Comparison of ENCODE assay signal across 9 cellular contexts in genomic region chr22:37077802-37078448, GRCh38. TPM values are rescaled to one million over a fixed set of nuclear protein-coding genes. Genes with fewer than 3 reads are reported as not detected.
DNase-seq lines count a peak whose midpoint lies in the region; ATAC-seq and TF ChIP-seq lines count a peak whose summit lies in the region.
"Had no signal": no experiment of that assay in that cellular context is flagged by ENCODE, and none has a peak within 500 bp of the region (broad histone marks: within the 10 kb centered on the region; RNA-seq: fewer than 3 reads in every experiment).

No MANE protein-coding gene starts in this region.

- H3K9me2 ChIP-seq in GM23338 (ENCODE audit: insufficient read depth): no peaks in the 10 kb centered on the region

- H3K4me2 ChIP-seq in GM23338: no peak overlapping the region

- H3K27ac ChIP-seq in GM23338 (ENCODE audit: low read depth): no peak overlapping the region

- CTCF ChIA-PET in T-cell (lab: Charles Lee): interaction anchor here in 1 of 2 donors (0.8 to 2.6 kb wide), 2 partner anchors 45 to 73 kb away, joined by 4 to 62 read pairs; no protein-coding TSS in a partner anchor

- DNase-seq in AG20443 (ENCODE audit: low spot score) (peak; percentile 87), GM23338 (ENCODE audit: low spot score) (peak; percentile 79), T-cell (peak; percentile 47 to 89 (median 79)), left ventricle myocardium superior (peak; percentile 71)
- peak; percentile 81 to 97 for DNase-seq in activated naive CD4-positive, alpha-beta T cell treated with anti-CD3 and anti-CD28 coated beads, Interleukin-2, amount 50 U/mL, for 72 hours (ENCODE audit: low spot score in 2 of 2)
- DNase-seq in stimulated activated CD4-positive, alpha-beta T cell treated with anti-CD3 and anti-CD28 coated beads, Interleukin-12 subunit alpha, Interleukin-12 subunit beta, amount 100 ng/mL, for 48 hours (ENCODE audit: low read depth in 2 of 3, low spot score in 1 of 3): peak; percentile 74 to 93 (median 83)

- H4K20me1 ChIP-seq in GM23338 (replicated peaks; ENCODE audit: insufficient read depth): no peaks in the 10 kb centered on the region

- H3K27ac Mint-ChIP-seq in GM23338 (no peak overlapping the region), T-cell (peak overlapping the region; percentile 89 to 96)
- H3K27ac Mint-ChIP-seq in activated naive CD4-positive, alpha-beta T cell treated with anti-CD3 and anti-CD28 coated beads, Interleukin-2, amount 50 U/mL, for 72 hours: peak overlapping the region; percentile 86 to 96

- no peaks in the 10 kb centered on the region for H3K36me3 ChIP-seq in GM23338 (ENCODE audit: insufficient read depth)

- H3F3A ChIP-seq in GM23338 (replicated peaks; ENCODE audit: low read depth): 0 out of 2 replicates have a peak, but pooled peaks cover 3% of the 10 kb centered on the region

- intact Hi-C loops in left ventricle myocardium superior (cut with micrococcal nuclease): no loop called here

- H3K9me3 Mint-ChIP-seq in GM23338 (no peaks in the 10 kb centered on the region), T-cell (no peaks in the 10 kb centered on the region)
- no peaks in the 10 kb centered on the region for H3K9me3 Mint-ChIP-seq in activated naive CD4-positive, alpha-beta T cell treated with anti-CD3 and anti-CD28 coated beads, Interleukin-2, amount 50 U/mL, for 72 hours

- no peak overlapping the region for H3K4me3 ChIP-seq in GM23338

- H3K36me3 Mint-ChIP-seq in GM23338 (ENCODE audit: low read depth) (no peaks in the 10 kb centered on the region), T-cell (no peaks in the 10 kb centered on the region)
- H3K36me3 Mint-ChIP-seq in activated naive CD4-positive, alpha-beta T cell treated with anti-CD3 and anti-CD28 coated beads, Interleukin-2, amount 50 U/mL, for 72 hours: no peaks in the 10 kb centered on the region

- peaks cover 3% of the 10 kb centered on the region; the same call in 1 of the 2 replicates for H3K4me1 ChIP-seq in GM23338 (ENCODE audit: insufficient read depth)

- POLR2A ChIA-PET in T-cell (lab: Charles Lee): interaction anchor here in 1 of 2 donors (0.5 kb wide), 1 partner anchor 569 kb away, joined by 3 read pairs; no protein-coding TSS in a partner anchor

- H3K4me3 Mint-ChIP-seq in GM23338: no peak overlapping the region
- H3K4me3 Mint-ChIP-seq in T-cell: peak overlapping the region in 2 of 3 donors; percentile 18 to 70

- H3K27me3 Mint-ChIP-seq in GM23338 (ENCODE audit: insufficient read depth, low read depth, poor library complexity) (peaks cover 38% of the 10 kb centered on the region), T-cell (peaks cover 3 to 10% of the 10 kb centered on the region in 2 donors)

- peaks cover 27% of the 10 kb centered on the region; the same call in 1 of the 2 replicates for H3K27me3 ChIP-seq in GM23338 (ENCODE audit: insufficient read depth)

- peak overlapping the region; percentile 35; the same call in 1 of the 2 replicates for H2AFZ ChIP-seq in GM23338

- ATAC-seq in GM23338: peak; percentile 90
- ATAC-seq in T-cell (replicated peaks in 1 of 4): peak in 3 of 4 experiments; percentile 21 to 57 (median 37)
- peak; percentile 25 to 65 for ATAC-seq in activated naive CD4-positive, alpha-beta T cell treated with anti-CD3 and anti-CD28 coated beads, Interleukin-2, amount 50 U/mL, for 72 hours
- ATAC-seq in left ventricle myocardium superior: peak; percentile 53
- ATAC-seq in HG03095 (IDR thresholded peaks at IDR 0.05; ENCODE audit: unreplicated experiment): no peak
- no peak for ATAC-seq in GM19397 (IDR thresholded peaks at IDR 0.05; ENCODE audit: unreplicated experiment)

- TF ChIP-seq CTCF in GM23338 (conservative IDR thresholded peaks at IDR 0.05; ENCODE audit: low read depth in 2 of 2): peak; percentile 91 to 98

- H3K4me1 Mint-ChIP-seq in GM23338: peaks cover 4% of the 10 kb centered on the region
- peaks cover 37 to 50% (median 50%) of the 10 kb centered on the region in 3 donors for H3K4me1 Mint-ChIP-seq in T-cell

- no peaks in the 10 kb centered on the region for H3K79me2 ChIP-seq in GM23338 (replicated peaks; ENCODE audit: insufficient read depth)

TF ChIP-seq in GM23338, 12 proteins besides CTCF, POLR2A, EP300 and RAD21:
- TF ChIP-seq EZH2 (IDR thresholded peaks at IDR 0.05; ENCODE audit: low read depth, unreplicated experiment) (no peak), EZH2phosphoT487 (IDR thresholded peaks at IDR 0.05; ENCODE audit: unreplicated experiment) (no peak), NANOG (IDR thresholded peaks at IDR 0.05; ENCODE audit: borderline replicate concordance) (no peak)

RNA-seq across cellular contexts. Expression of gene KCTD17, which starts 26.4 kb away (rescaled TPM):
- 26.9 and 35.0 TPM in 2 replicates for total RNA-seq in GM23338 (2014; rRNA removed; shearing (Covaris generic))
- 21.2 and 25.1 TPM in 2 replicates for polyA plus RNA-seq in GM23338 (2016; fragmentation: Nextera tagmentation; extraction: Ambion mirVana)
- total RNA-seq in T-cell (10 to 100 TPM; 24.0 to 36.2 (median 35.1) TPM), left ventricle myocardium superior (9.8 TPM)
- 10 to 100 TPM; 20.0 to 35.7 TPM for total RNA-seq in activated naive CD4-positive, alpha-beta T cell treated with anti-CD3 and anti-CD28 coated beads, Interleukin-2, amount 50 U/mL, for 72 hours

RNA-seq across cellular contexts. Expression of gene TMPRSS6, which starts 31.6 kb away (rescaled TPM):
- total RNA-seq in GM23338 (2014; rRNA removed; shearing (Covaris generic)): not detected in 2 replicates
- 0.07 and 0.13 TPM in 2 replicates for polyA plus RNA-seq in GM23338 (2016; fragmentation: Nextera tagmentation; extraction: Ambion mirVana)
- 1 to 10 TPM in 3 of 5 donors, under 1 TPM in 2; 0.40 to 1.3 (median 1.1) TPM for total RNA-seq in T-cell
- total RNA-seq in activated naive CD4-positive, alpha-beta T cell treated with anti-CD3 and anti-CD28 coated beads, Interleukin-2, amount 50 U/mL, for 72 hours: 10 to 100 TPM in 1 of 2 donors, 1 to 10 TPM in 1; 8.7 to 27.8 TPM
- total RNA-seq in left ventricle myocardium superior: not detected
- total RNA-seq: subcutaneous adipose tissue had no signal

RNA-seq across cellular contexts. Expression of gene MPST, which starts 58.4 kb away (rescaled TPM):
- total RNA-seq in GM23338 (2014; rRNA removed; shearing (Covaris generic)): 121 and 158 TPM in 2 replicates
- 85.5 and 86.2 TPM in 2 replicates for polyA plus RNA-seq in GM23338 (2016; fragmentation: Nextera tagmentation; extraction: Ambion mirVana)
- 10 to 100 TPM in 1 of 5 donors, 1 to 10 TPM in 4; 2.4 to 10.7 (median 7.1) TPM for total RNA-seq in T-cell
- 10 to 100 TPM; 20.9 to 23.2 TPM for total RNA-seq in activated naive CD4-positive, alpha-beta T cell treated with anti-CD3 and anti-CD28 coated beads, Interleukin-2, amount 50 U/mL, for 72 hours
- total RNA-seq in left ventricle myocardium superior: 56.7 TPM

RNA-seq across cellular contexts. Expression of gene TST, which starts 58.7 kb away (rescaled TPM):
- total RNA-seq in GM23338 (2014; rRNA removed; shearing (Covaris generic)): 32.4 and 32.7 TPM in 2 replicates
- polyA plus RNA-seq in GM23338 (2016; fragmentation: Nextera tagmentation; extraction: Ambion mirVana): 14.6 and 16.3 TPM in 2 replicates
- total RNA-seq in T-cell (1 to 10 TPM in 3 of 5 donors, under 1 TPM in 2; 0.61 to 2.2 (median 1.0) TPM), left ventricle myocardium superior (45.8 TPM)
- 1 to 10 TPM; 5.1 to 5.3 TPM for total RNA-seq in activated naive CD4-positive, alpha-beta T cell treated with anti-CD3 and anti-CD28 coated beads, Interleukin-2, amount 50 U/mL, for 72 hours

Comparison
In these comparisons a context has a peak if more than half of its experiments do, and no peak if none do; other contexts are left out.
1. ATAC-seq: peak in GM23338 (single experiment), T-cell (3 of 4), activated naive CD4-positive, alpha-beta T cell treated with anti-CD3 and anti-CD28 coated beads, Interleukin-2, amount 50 U/mL, for 72 hours (2 of 2) and left ventricle myocardium superior (single experiment); none in HG03095 (single experiment) and GM19397 (single experiment).
2. Peak in every context shown above with its lines, with median percentiles within 50 percentile points of each other: DNase-seq.